Comparison of ENCODE assay signal across 8 cellular contexts in the genomic region with DNA sequence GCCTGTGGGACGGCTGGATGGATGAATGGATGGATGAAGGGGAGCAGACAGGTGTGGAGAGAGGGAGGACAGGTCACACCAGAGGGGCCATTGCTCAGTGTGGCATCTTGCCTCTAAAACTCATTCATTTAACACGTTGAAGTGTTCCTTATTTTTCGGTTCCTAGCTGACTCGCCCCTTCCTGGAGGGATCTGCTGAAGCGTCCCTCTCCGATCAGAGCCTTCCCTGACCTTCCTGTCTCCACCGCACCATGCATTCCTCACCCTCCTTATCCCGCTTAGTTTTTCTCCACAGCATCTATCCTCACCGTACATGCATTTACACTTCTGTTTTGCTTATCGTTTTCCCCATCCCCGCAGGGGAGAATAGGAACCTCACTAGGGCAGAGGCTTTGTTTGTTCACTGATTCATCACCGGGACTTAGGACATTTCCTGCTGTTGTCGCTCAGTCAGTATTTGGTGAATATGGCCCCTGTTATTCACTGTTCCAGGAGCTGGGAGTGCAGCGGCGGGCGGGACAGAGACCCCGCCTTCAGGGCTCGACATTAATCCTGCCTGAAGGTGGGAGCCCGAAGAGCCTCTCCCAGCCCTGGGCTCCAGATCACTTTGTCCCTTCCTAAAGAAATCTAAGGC. TPM values are rescaled to one million over a fixed set of nuclear protein-coding genes. Genes with fewer than 3 reads are reported as not detected.
DNase-seq lines count a peak whose midpoint lies in the region; ATAC-seq and TF ChIP-seq lines count a peak whose summit lies in the region.

No MANE protein-coding gene starts in this region.

- peak overlapping the region; percentile 38 for H4K5ac ChIP-seq in IMR-90 (ENCODE audit: low read depth, low read length)

- no peak for TF ChIP-seq CTCF in IMR-90 (conservative IDR thresholded peaks at IDR 0.05; ENCODE audit: low read depth, low read length)
- TF ChIP-seq CTCF in spleen (IDR thresholded peaks at IDR 0.05 in 8 of 11, conservative IDR thresholded peaks at IDR 0.05 in 3 of 11): no peak

- peak overlapping the region; percentile 50 for H4K91ac ChIP-seq in IMR-90 (ENCODE audit: insufficient read depth, low read depth, low read length)

- dilution Hi-C loops in IMR-90 (cut with HindIII; ENCODE audit: low sequenced_read_pairs, unreplicated experiment): no loop called here

- H3K36me3 Mint-ChIP-seq in CD4-positive, CD25-positive, alpha-beta regulatory T cell: peaks cover 2% of the 10 kb centered on the region
- H3K36me3 Mint-ChIP-seq in activated T-helper 17 cell treated with anti-CD3 and anti-CD28 coated beads, Interleukin-2, amount 50 U/mL, for 72 hours (ENCODE audit: low read depth): no peaks in the 10 kb centered on the region

- H3K36me3 ChIP-seq in CD4-positive, CD25-positive, alpha-beta regulatory T cell (ENCODE audit: control insufficient read depth, insufficient read depth, low read length): no peaks in the 10 kb centered on the region
- H3K36me3 ChIP-seq in IMR-90 (ENCODE audit: control insufficient read depth, insufficient read depth, low read length) (no peaks in the 10 kb centered on the region), iPS DF 6.9 (ENCODE audit: control insufficient read depth, insufficient read depth, low read length) (no peaks in the 10 kb centered on the region), spleen (no peaks in the 10 kb centered on the region)

- no peak overlapping the region for H3K27ac Mint-ChIP-seq in CD4-positive, CD25-positive, alpha-beta regulatory T cell
- H3K27ac Mint-ChIP-seq in activated T-helper 17 cell treated with anti-CD3 and anti-CD28 coated beads, Interleukin-2, amount 50 U/mL, for 72 hours: no peak overlapping the region

- peak overlapping the region; percentile 66 for H3K4me2 ChIP-seq in IMR-90 (ENCODE audit: low read depth, low read length)

- peak overlapping the region; percentile 14; the same call in 1 of the 2 replicates for H3K18ac ChIP-seq in IMR-90 (ENCODE audit: low read depth, low read length)

- peak overlapping the region; percentile 87 for H2AK5ac ChIP-seq in IMR-90 (ENCODE audit: low read depth, low read length)

- H3K4me3 Mint-ChIP-seq in CD4-positive, CD25-positive, alpha-beta regulatory T cell: peak overlapping the region; percentile 80 to 87 (median 84)
- H3K4me3 Mint-ChIP-seq in activated T-helper 17 cell treated with anti-CD3 and anti-CD28 coated beads, Interleukin-2, amount 50 U/mL, for 72 hours: peak overlapping the region; percentile 67

- ATAC-seq in CD4-positive, CD25-positive, alpha-beta regulatory T cell (ENCODE audit: low read depth in 2 of 2): peak in 1 of 2 donors; percentile 15
- ATAC-seq in GM21390 (IDR thresholded peaks at IDR 0.05; ENCODE audit: unreplicated experiment) (peak; percentile 20), IMR-90 (ENCODE audit: low read depth) (peak; percentile 38)
- peak; percentile 44 for ATAC-seq in activated T-helper 17 cell treated with anti-CD3 and anti-CD28 coated beads, Interleukin-2, amount 50 U/mL, for 72 hours (replicated peaks)

- peak overlapping the region; percentile 90 for H2BK120ac ChIP-seq in IMR-90 (ENCODE audit: low read depth, low read length)

- H3K9me3 Mint-ChIP-seq in CD4-positive, CD25-positive, alpha-beta regulatory T cell: peaks cover 0 to 4% (median 0%) of the 10 kb centered on the region in 7 donors
- H3K9me3 Mint-ChIP-seq in activated T-helper 17 cell treated with anti-CD3 and anti-CD28 coated beads, Interleukin-2, amount 50 U/mL, for 72 hours: no peaks in the 10 kb centered on the region

- H3K23ac ChIP-seq in IMR-90 (ENCODE audit: low read depth, low read length): peak overlapping the region; percentile 94

- peaks cover 0 to 4% of the 10 kb centered on the region in 2 experiments; a peak in 1 of 4 replicates for H3K79me1 ChIP-seq in IMR-90 (ENCODE audit: low read depth in 1 of 2, low read length in 2 of 2)

- H3K4ac ChIP-seq in IMR-90 (ENCODE audit: low read depth, low read length): peak overlapping the region; percentile 84

- 26% methylated on average over 11 of the region's 19 CpGs; no CpG with 5 or more reads in 1 of the 2 experiments for WGBS in IMR-90 (ENCODE audit: extremely low coverage in 2 of 2, insufficient read length in 1 of 2), 2 experiments
- WGBS in iPS DF 6.9 (ENCODE audit: insufficient coverage, insufficient read length): no CpG with 5 or more reads among the region's 19 CpGs
- WGBS in spleen, 5 donors: 8 to 18% (median 10%) methylated on average over 18 to 19 of the region's 19 CpGs

- H3K9me1 ChIP-seq in IMR-90 (ENCODE audit: insufficient read depth, low read length): peaks cover 5% of the 10 kb centered on the region

- POLR2A ChIA-PET in IMR-90 (lab: Charles Lee; ENCODE audit: unreplicated experiment): interaction anchor here (0.7 to 1.0 kb wide), 3 partner anchors 199 to 395 kb away, joined by 3 to 7 read pairs (median 3); no protein-coding TSS in a partner anchor

- no peak for TF ChIP-seq RAD21 in IMR-90 (IDR thresholded peaks at IDR 0.05; ENCODE audit: low read length)

- H3K27me3 ChIP-seq in CD4-positive, CD25-positive, alpha-beta regulatory T cell (ENCODE audit: control insufficient read depth, insufficient read depth, low read length): no peaks in the 10 kb centered on the region
- H3K27me3 ChIP-seq in IMR-90 (ENCODE audit: control insufficient read depth, insufficient read depth, low read length) (no peaks in the 10 kb centered on the region), iPS DF 6.9 (ENCODE audit: control insufficient read depth, insufficient read depth, low read length) (no peaks in the 10 kb centered on the region), spleen (replicated peaks in 1 of 7) (peaks cover 0 to 9% (median 0%) of the 10 kb centered on the region in 7 donors)

- peak overlapping the region; percentile 72; the same call in 1 of the 2 replicates for H2BK20ac ChIP-seq in IMR-90 (ENCODE audit: low read depth, low read length)

- H3K14ac ChIP-seq in IMR-90 (replicated peaks; ENCODE audit: low read depth, low read length): peak overlapping the region; percentile 87

- peak overlapping the region; percentile 96 for H2AFZ ChIP-seq in IMR-90 (replicated peaks; ENCODE audit: low read length, poor library complexity)

- CTCF ChIA-PET in IMR-90 (lab: Yijun Ruan, JAX): interaction anchor here (0.5 to 2.7 kb wide), 29 partner anchors 9 to 497 kb away, joined by 3 to 94 read pairs (median 5); partner anchors contain the start of gene CEP70

- no peak for DNase-seq in CD4-positive, CD25-positive, alpha-beta regulatory T cell
- DNase-seq in IMR-90 (peak; percentile 62), iPS DF 6.9 (ENCODE audit: low read depth, low spot score) (no peak), spleen (no peak), DMS79 treated with DMSO at 0.1 percent for 48 hours (lab: John Stamatoyannopoulos, UW) (no peak)
- DNase-seq in stimulated activated CD4-positive, alpha-beta T cell treated with anti-CD3 and anti-CD28 coated beads, Interleukin-15, amount 100 ng/mL, for 24 hours: no peak

- peak overlapping the region; percentile 43; the same call in 2 of the 3 replicates for H2BK15ac ChIP-seq in IMR-90 (ENCODE audit: low read depth, low read length)

- H3K4me3 ChIP-seq in CD4-positive, CD25-positive, alpha-beta regulatory T cell (ENCODE audit: low read depth, low read length): peak overlapping the region; percentile 39
- peak overlapping the region; percentile 54 for H3K4me3 ChIP-seq in IMR-90 (ENCODE audit: insufficient read depth, low read depth, low read length)
- H3K4me3 ChIP-seq in iPS DF 6.9 (ENCODE audit: low read length): peak overlapping the region; percentile 40; the same call in 1 of the 2 replicates
- H3K4me3 ChIP-seq in spleen: peak overlapping the region; percentile 69 to 80 (median 74)

- in situ Hi-C loops in IMR-90 (cut with MboI; ENCODE audit: low sequenced_read_pairs): loop anchor here (5.0 kb wide), 2 partner anchors 218 to 318 kb away; no protein-coding TSS in a partner anchor

- H3K27ac ChIP-seq in CD4-positive, CD25-positive, alpha-beta regulatory T cell (ENCODE audit: insufficient read depth, low read length, poor library complexity, severe bottlenecking): no peak overlapping the region
- H3K27ac ChIP-seq in IMR-90 (ENCODE audit: insufficient read depth, low read length) (peak overlapping the region; percentile 58), iPS DF 6.9 (ENCODE audit: low read length) (no peak overlapping the region), spleen (peak overlapping the region in 7 of 8 donors; percentile 87 to 97 (median 90))

- H3K4me1 Mint-ChIP-seq in CD4-positive, CD25-positive, alpha-beta regulatory T cell: peaks cover 0 to 9% (median 1%) of the 10 kb centered on the region in 4 donors
- H3K4me1 Mint-ChIP-seq in activated T-helper 17 cell treated with anti-CD3 and anti-CD28 coated beads, Interleukin-2, amount 50 U/mL, for 72 hours: peaks cover 5% of the 10 kb centered on the region

- H2BK5ac ChIP-seq in IMR-90 (ENCODE audit: low read depth, low read length, poor library complexity, severe bottlenecking): peak overlapping the region; percentile 54

- H4K8ac ChIP-seq in IMR-90 (ENCODE audit: low read depth in 2 of 2, low read length in 2 of 2): peak overlapping the region; percentile 76 to 85; a peak in 2 of 4 replicates

- peak overlapping the region; percentile 32 for H3K56ac ChIP-seq in IMR-90 (ENCODE audit: extremely low read depth, insufficient read depth, low read length)

- H3K27me3 Mint-ChIP-seq in CD4-positive, CD25-positive, alpha-beta regulatory T cell: peaks cover 20% of the 10 kb centered on the region
- H3K27me3 Mint-ChIP-seq in activated T-helper 17 cell treated with anti-CD3 and anti-CD28 coated beads, Interleukin-2, amount 50 U/mL, for 72 hours: peaks cover 11% of the 10 kb centered on the region

- no peak for TF ChIP-seq POLR2A in IMR-90 (IDR thresholded peaks at IDR 0.05; ENCODE audit: low read depth, low read length)
- TF ChIP-seq POLR2A in spleen (IDR thresholded peaks at IDR 0.05): no peak

- H3K4me1 ChIP-seq in CD4-positive, CD25-positive, alpha-beta regulatory T cell (ENCODE audit: control insufficient read depth, insufficient read depth, low read length, poor library complexity, severe bottlenecking): peaks cover 14% of the 10 kb centered on the region
- peaks cover 4% of the 10 kb centered on the region for H3K4me1 ChIP-seq in IMR-90 (ENCODE audit: control insufficient read depth, insufficient read depth, low read length)
- H3K4me1 ChIP-seq in iPS DF 6.9 (ENCODE audit: control insufficient read depth, insufficient read depth, low read length): peaks cover 1% of the 10 kb centered on the region; the same call in 1 of the 2 replicates
- H3K4me1 ChIP-seq in spleen: peaks cover 0 to 24% (median 18%) of the 10 kb centered on the region in 6 donors

- intact Hi-C loops in IMR-90 (cut with micrococcal nuclease) (loop anchor here (1.0 kb wide), 3 partner anchors 81 to 216 kb away; partner anchors contain the start of gene PIK3CB), spleen (cut with DNase I; ENCODE audit: low total_unique reads) (loop anchor here (5.0 kb wide), 1 partner anchor 213 kb away; no protein-coding TSS in a partner anchor)

- H3K9me3 ChIP-seq in CD4-positive, CD25-positive, alpha-beta regulatory T cell (ENCODE audit: control insufficient read depth in 2 of 2, low read length in 2 of 2): no peaks in the 10 kb centered on the region
- H3K9me3 ChIP-seq in IMR-90 (ENCODE audit: control insufficient read depth, insufficient read depth, low read length) (no peaks in the 10 kb centered on the region), iPS DF 6.9 (ENCODE audit: control insufficient read depth, insufficient read depth, low read length) (no peaks in the 10 kb centered on the region), spleen (no peaks in the 10 kb centered on the region)

- peak overlapping the region; percentile 77 for H3K9ac ChIP-seq in IMR-90 (ENCODE audit: low read depth, low read length)

- BruUV-seq in IMR-90 (replicated peaks; lab: Mats Ljungman, UMichigan): no TSS peak

- peak overlapping the region; percentile 35 for H2AK9ac ChIP-seq in IMR-90 (replicated peaks; ENCODE audit: low read depth, low read length, poor library complexity)

- no peaks in the 10 kb centered on the region for H4K20me1 ChIP-seq in IMR-90 (ENCODE audit: insufficient read depth, low read length)

RNA-seq across cellular contexts. Expression of gene FOXL2, which starts 32.0 kb away (rescaled TPM):
- total RNA-seq in CD4-positive, CD25-positive, alpha-beta regulatory T cell: not detected
- not detected for polyA plus RNA-seq in CD4-positive, CD25-positive, alpha-beta regulatory T cell
- total RNA-seq in IMR-90 (2012; rRNA removed): not detected in 2 replicates
- 0.07 TPM in 2 replicates for polyA plus RNA-seq in IMR-90 (2012; rRNA removed)
- 0.14 TPM in 1 of 2 replicates, not detected in the other for polyA plus RNA-seq in IMR-90 (2012; cell fraction: cytosol; rRNA removed)
- polyA plus RNA-seq in IMR-90 (2012; cell fraction: nucleus; rRNA removed; ENCODE audit: low replicate concordance): 0.06 and 0.12 TPM in 2 replicates
- not detected for total RNA-seq in activated T-helper 17 cell treated with anti-CD3 and anti-CD28 coated beads, Interleukin-2, amount 50 U/mL, for 72 hours
- not detected for total RNA-seq in spleen
- polyA plus RNA-seq in spleen: not detected

RNA-seq across cellular contexts. Expression of gene FOXL2NB, which starts 32.0 kb away (rescaled TPM):
- not detected for total RNA-seq in CD4-positive, CD25-positive, alpha-beta regulatory T cell
- not detected for polyA plus RNA-seq in CD4-positive, CD25-positive, alpha-beta regulatory T cell
- under 0.01 TPM in 1 of 2 replicates, not detected in the other for total RNA-seq in IMR-90 (2012; rRNA removed)
- polyA plus RNA-seq in IMR-90 (2012; rRNA removed): 0.05 TPM in 1 of 2 replicates, not detected in the other
- 0.01 and 0.09 TPM in 2 replicates for polyA plus RNA-seq in IMR-90 (2012; cell fraction: cytosol; rRNA removed)
- polyA plus RNA-seq in IMR-90 (2012; cell fraction: nucleus; rRNA removed; ENCODE audit: low replicate concordance): 0.13 and 0.22 TPM in 2 replicates
- total RNA-seq in activated T-helper 17 cell treated with anti-CD3 and anti-CD28 coated beads, Interleukin-2, amount 50 U/mL, for 72 hours: not detected
- not detected for total RNA-seq in spleen
- under 1 TPM in 1 of 3 donors, not detected in 2; 0.04 TPM for polyA plus RNA-seq in spleen

Comparison
In these comparisons a context has a peak if more than half of its experiments do, and no peak if none do; other contexts are left out.
1. H3K27ac ChIP-seq: peak in IMR-90 (single experiment) and spleen (7 of 8); none in CD4-positive, CD25-positive, alpha-beta regulatory T cell (single experiment) and iPS DF 6.9 (single experiment).
2. Peak in every context shown above with its lines, with median percentiles within 50 percentile points of each other: H3K4me3 ChIP-seq.